ENCODE assay signal across 25 cellular contexts in genomic region chr2:23496456-23496855, GRCh38.
DNase-seq lines count a peak whose midpoint lies in the region; ATAC-seq, FAIRE-seq and TF ChIP-seq lines count a peak whose summit lies in the region.
"Had no signal": no experiment of that assay in that cellular context is flagged by ENCODE, and none has a peak within 500 bp of the region (broad histone marks: within the 10 kb centered on the region; RNA-seq: fewer than 3 reads in every experiment).

No MANE protein-coding gene starts in this region.

- H3K36me3 Mint-ChIP-seq in activated naive CD4-positive, alpha-beta T cell treated with anti-CD3 and anti-CD28 coated beads, Interleukin-2, amount 50 U/mL, for 24 hours: no peaks in the 10 kb centered on the region
- H3K36me3 Mint-ChIP-seq in activated naive CD4-positive, alpha-beta T cell treated with anti-CD3 and anti-CD28 coated beads for 36 hours (ENCODE audit: low read depth): no peaks in the 10 kb centered on the region
- H3K36me3 Mint-ChIP-seq in astrocyte (ENCODE audit: low read depth, unreplicated experiment): peaks cover 5% of the 10 kb centered on the region

- H2AFZ ChIP-seq in astrocyte (ENCODE audit: low read depth, low read length): no peak overlapping the region

- no peak for ATAC-seq in GM19463 (IDR thresholded peaks at IDR 0.05; ENCODE audit: unreplicated experiment)

- no peak overlapping the region for H3K27ac ChIP-seq in astrocyte (ENCODE audit: low read depth, low read length)
- H3K27ac ChIP-seq: brain microvascular endothelial cell, ovary, Peyer's patch had no signal

- peaks cover 26% of the 10 kb centered on the region for H3K4me1 Mint-ChIP-seq in activated naive CD4-positive, alpha-beta T cell treated with anti-CD3 and anti-CD28 coated beads, Interleukin-2, amount 50 U/mL, for 24 hours
- peaks cover 21% of the 10 kb centered on the region for H3K4me1 Mint-ChIP-seq in activated naive CD4-positive, alpha-beta T cell treated with anti-CD3 and anti-CD28 coated beads for 36 hours (ENCODE audit: low read depth)
- H3K4me1 Mint-ChIP-seq in astrocyte (ENCODE audit: low read depth, unreplicated experiment): peaks cover 8% of the 10 kb centered on the region

- H3K4me2 ChIP-seq in astrocyte (ENCODE audit: low read length) (peak overlapping the region; percentile 45), skeletal muscle satellite cell (ENCODE audit: low read length) (peak overlapping the region; percentile 11)

- no peaks in the 10 kb centered on the region for H3K9me3 ChIP-seq in NT2/D1 (ENCODE audit: insufficient read depth, low read length)
- H3K9me3 ChIP-seq in astrocyte (ENCODE audit: insufficient read depth, low read depth, low read length): no peaks in the 10 kb centered on the region
- no peaks in the 10 kb centered on the region for H3K9me3 ChIP-seq in skeletal muscle satellite cell (replicated peaks; ENCODE audit: low read length)
- H3K9me3 ChIP-seq: HAP-1, ovary, Peyer's patch had no signal

- TF ChIP-seq CTCF in astrocyte (IDR thresholded peaks at IDR 0.05; ENCODE audit: insufficient read depth, low read depth, low read length): no peak

- H3K36me3 ChIP-seq in NT2/D1 (ENCODE audit: insufficient read depth, insufficient read length, low read length): no peaks in the 10 kb centered on the region
- H3K36me3 ChIP-seq in astrocyte (ENCODE audit: insufficient read depth, low read length): no peaks in the 10 kb centered on the region
- H3K36me3 ChIP-seq in skeletal muscle satellite cell (ENCODE audit: insufficient read depth, low read length): no peaks in the 10 kb centered on the region
- H3K36me3 ChIP-seq: brain microvascular endothelial cell, HAP-1, ovary, Peyer's patch had no signal

- H3K9me3 Mint-ChIP-seq in activated naive CD4-positive, alpha-beta T cell treated with anti-CD3 and anti-CD28 coated beads, Interleukin-2, amount 50 U/mL, for 24 hours: no peaks in the 10 kb centered on the region
- H3K9me3 Mint-ChIP-seq in activated naive CD4-positive, alpha-beta T cell treated with anti-CD3 and anti-CD28 coated beads for 36 hours: no peaks in the 10 kb centered on the region
- H3K9me3 Mint-ChIP-seq in astrocyte (ENCODE audit: unreplicated experiment): peaks cover 3% of the 10 kb centered on the region
- H3K9me3 Mint-ChIP-seq: activated T-helper 2 cell treated with anti-CD3 and anti-CD28 coated beads, Interferon-gamma antibody, Interleukin-2, Interleukin-4, amounts not matched to agents 10 μg/mL and 5 μg/mL and 100 μg/mL, durations not matched to agents 14 hours and 24 hours and 36 hours; nephron had no signal

- peak overlapping the region; percentile 41 for H3K4me3 Mint-ChIP-seq in activated naive CD4-positive, alpha-beta T cell treated with anti-CD3 and anti-CD28 coated beads, Interleukin-2, amount 50 U/mL, for 24 hours
- H3K4me3 Mint-ChIP-seq in activated naive CD4-positive, alpha-beta T cell treated with anti-CD3 and anti-CD28 coated beads for 36 hours: no peak overlapping the region
- no peak overlapping the region for H3K4me3 Mint-ChIP-seq in astrocyte (ENCODE audit: unreplicated experiment)
- H3K4me3 Mint-ChIP-seq: nephron had no signal

- no peak for DNase-seq in activated naive CD4-positive, alpha-beta T cell treated with anti-CD3 and anti-CD28 coated beads for 36 hours
- DNase-seq in NT2/D1 (ENCODE audit: low read depth, low spot score): no peak
- DNase-seq in astrocyte (ENCODE audit: low read depth): no peak
- no peak for DNase-seq in iPS-NIHi11 (ENCODE audit: low spot score)
- DNase-seq: activated CD4-positive, alpha-beta T cell treated with anti-CD3 and anti-CD28 coated beads for 4 hours; activated CD8-positive, alpha-beta memory T cell treated with anti-CD3 and anti-CD28 coated beads, Interleukin-2, amount 50 U/mL, for 4 hours; COR-L47; effector CD4-positive, alpha-beta T cell; kidney; NCI-H1092; NCI-H187 treated with DMSO at 0.1 percent for 48 hours; NCI-H2227 treated with DMSO at 0.1 percent for 48 hours; NCI-H69; Peyer's patch; small intestine; trophoblast cell had no signal

- CTCF ChIA-PET in activated naive CD4-positive, alpha-beta T cell treated with anti-CD3 and anti-CD28 coated beads for 36 hours (lab: Charles Lee): no interaction called here

- H3K4me3 ChIP-seq in NT2/D1 (ENCODE audit: insufficient read length, low read depth): no peak overlapping the region
- H3K4me3 ChIP-seq in astrocyte (ENCODE audit: insufficient read depth, low read depth, low read length): no peak overlapping the region
- H3K4me3 ChIP-seq in skeletal muscle satellite cell (ENCODE audit: low read length): no peak overlapping the region
- H3K4me3 ChIP-seq: HAP-1, ovary, Peyer's patch had no signal

- no peaks in the 10 kb centered on the region for H3K27me3 ChIP-seq in NT2/D1 (ENCODE audit: insufficient read depth, insufficient read length)
- H3K27me3 ChIP-seq in astrocyte (ENCODE audit: insufficient read depth, low read length): peaks cover 42% of the 10 kb centered on the region
- no peaks in the 10 kb centered on the region for H3K27me3 ChIP-seq in skeletal muscle satellite cell (ENCODE audit: control insufficient read depth, insufficient read depth, low read length)
- H3K27me3 ChIP-seq: brain microvascular endothelial cell, ovary, Peyer's patch had no signal

- H3K79me2 ChIP-seq in astrocyte (ENCODE audit: insufficient read depth, low read length): no peaks in the 10 kb centered on the region

- FAIRE-seq in astrocyte (lab: Jason Lieb, UNC): no peak
- FAIRE-seq: G401.6, kidney, small intestine had no signal

- H4K20me1 ChIP-seq in astrocyte (ENCODE audit: insufficient read depth, low read length): peaks cover 41% of the 10 kb centered on the region

- H3K27ac Mint-ChIP-seq in activated naive CD4-positive, alpha-beta T cell treated with anti-CD3 and anti-CD28 coated beads, Interleukin-2, amount 50 U/mL, for 24 hours: no peak overlapping the region
- H3K27ac Mint-ChIP-seq in activated naive CD4-positive, alpha-beta T cell treated with anti-CD3 and anti-CD28 coated beads for 36 hours: no peak overlapping the region
- H3K27ac Mint-ChIP-seq in astrocyte (ENCODE audit: unreplicated experiment): no peak overlapping the region

- H3K9ac ChIP-seq in NT2/D1 (ENCODE audit: insufficient read length, low read depth) (peak overlapping the region; percentile 28), astrocyte (ENCODE audit: low read length) (no peak overlapping the region), skeletal muscle satellite cell (ENCODE audit: low read depth, low read length) (no peak overlapping the region)

- H3K27me3 Mint-ChIP-seq in activated naive CD4-positive, alpha-beta T cell treated with anti-CD3 and anti-CD28 coated beads, Interleukin-2, amount 50 U/mL, for 24 hours: no peaks in the 10 kb centered on the region
- no peaks in the 10 kb centered on the region for H3K27me3 Mint-ChIP-seq in activated naive CD4-positive, alpha-beta T cell treated with anti-CD3 and anti-CD28 coated beads for 36 hours (ENCODE audit: low read depth)
- H3K27me3 Mint-ChIP-seq in astrocyte (ENCODE audit: low read depth, unreplicated experiment): peaks cover 95% of the 10 kb centered on the region

- H3K4me1 ChIP-seq in NT2/D1 (ENCODE audit: insufficient read depth, insufficient read length) (peaks cover 10% of the 10 kb centered on the region), astrocyte (ENCODE audit: insufficient read depth, low read length) (peaks cover 16% of the 10 kb centered on the region), skeletal muscle satellite cell (ENCODE audit: control insufficient read depth, insufficient read depth, low read length) (peaks cover 43% of the 10 kb centered on the region)
- H3K4me1 ChIP-seq: HAP-1 had no signal

- intact Hi-C loops in activated naive CD4-positive, alpha-beta T cell treated with anti-CD3 and anti-CD28 coated beads for 36 hours (cut with micrococcal nuclease): loop anchor here (2.0 kb wide), 1 partner anchor 36 kb away; no protein-coding TSS in a partner anchor
